ENCODE assay signal across 9 cellular contexts in genomic region chr3:10140996-10141546, GRCh38. TPM values are rescaled to one million over a fixed set of nuclear protein-coding genes. Genes with fewer than 3 reads are reported as not detected.
DNase-seq lines count a peak whose midpoint lies in the region; ATAC-seq, FAIRE-seq and TF ChIP-seq lines count a peak whose summit lies in the region.
"Had no signal": no experiment of that assay in that cellular context is flagged by ENCODE, and none has a peak within 500 bp of the region (broad histone marks: within the 10 kb centered on the region; RNA-seq: fewer than 3 reads in every experiment).

No MANE protein-coding gene starts in this region.

- H2BK120ac ChIP-seq in mesenchymal stem cell (ENCODE audit: low read depth, low read length) = no peak overlapping the region

- H3K9me3 ChIP-seq in heart left ventricle (no peaks in the 10 kb centered on the region), GM12878 (replicated peaks; ENCODE audit: control insufficient read depth, insufficient read depth, low read length) (no peaks in the 10 kb centered on the region; the same call in 1 of the 3 replicates), mesenchymal stem cell (ENCODE audit: control insufficient read depth, low read length) (no peaks in the 10 kb centered on the region), uterus (no peaks in the 10 kb centered on the region)

- H2AK5ac ChIP-seq in mesenchymal stem cell (ENCODE audit: low read length, severe bottlenecking) = peak overlapping the region; percentile 16

- DNase-seq in heart left ventricle (no peak), Right ventricle myocardium superior (no peak), GM12878 (ENCODE audit: low read depth, low spot score) (no peak), mesenchymal stem cell (no peak), uterus (no peak), iPS-NIHi7 (ENCODE audit: extremely low spot score) (no peak)

- intact Hi-C loops in heart left ventricle (cut with DNase I) = no loop called here
- intact Hi-C loops in Right ventricle myocardium superior (cut with DNase I) = no loop called here
- intact Hi-C loops in GM12878 (cut with micrococcal nuclease; ENCODE audit: unreplicated experiment) = loop anchor here (5.0 kb wide), 1 partner anchor 51 kb away; no protein-coding TSS in a partner anchor
- intact Hi-C loops in uterus (cut with DNase I; ENCODE audit: low total_unique reads) = no loop called here

- H3K4ac ChIP-seq in mesenchymal stem cell (ENCODE audit: low read depth in 1 of 2, low read length in 2 of 2) = peak overlapping the region; percentile 81

- peak overlapping the region in 1 of 2 experiments; percentile 75 for H3K18ac ChIP-seq in mesenchymal stem cell (ENCODE audit: low read depth in 1 of 2, low read length in 2 of 2)

- in situ Hi-C loops in GM12878 (cut with MboI) = no loop called here

- H3K36me3 ChIP-seq in heart left ventricle (peaks cover 0 to 16% (median 0%) of the 10 kb centered on the region in 9 donors), GM12878 (ENCODE audit: control insufficient read depth in 2 of 2, insufficient read depth in 2 of 2, low read length in 1 of 2) (peaks cover 0 to 2% of the 10 kb centered on the region in 2 experiments; a peak in 1 of 4 replicates), mesenchymal stem cell (ENCODE audit: control insufficient read depth in 1 of 2, insufficient read depth in 2 of 2, low read depth in 1 of 2, low read length in 2 of 2) (peaks cover 4 to 7% of the 10 kb centered on the region in 2 experiments), uterus (no peaks in the 10 kb centered on the region)

- no peak overlapping the region for H2BK15ac ChIP-seq in mesenchymal stem cell (ENCODE audit: low read depth, poor library complexity, severe bottlenecking)

- TF ChIP-seq EP300 in GM12878 (IDR thresholded peaks at IDR 0.05; ENCODE audit: borderline replicate concordance in 1 of 2, control insufficient read depth in 1 of 2, low read depth in 2 of 2, low read length in 2 of 2) = no peak

- H2BK5ac ChIP-seq in mesenchymal stem cell (ENCODE audit: low read depth, low read length, poor library complexity, severe bottlenecking) = no peak overlapping the region

- H3K4me2 ChIP-seq in GM12878 (ENCODE audit: control insufficient read depth, insufficient read depth) (peak overlapping the region; percentile 22; the same call in 1 of the 2 replicates), mesenchymal stem cell (ENCODE audit: low read length, poor library complexity, severe bottlenecking) (peak overlapping the region; percentile 37)

- H3K14ac ChIP-seq in mesenchymal stem cell (ENCODE audit: low read length in 2 of 2) = no peak overlapping the region

- no peak for FAIRE-seq in GM12878 (lab: Jason Lieb, UNC)

- no peak overlapping the region; the same call in 1 of the 2 replicates for H3K9ac ChIP-seq in GM12878 (ENCODE audit: control insufficient read depth, insufficient read depth, low read length)
- H3K9ac ChIP-seq in mesenchymal stem cell (ENCODE audit: low read length) = peak overlapping the region; percentile 94

- CTCF ChIA-PET in GM12878 (lab: Yijun Ruan, JAX) = interaction anchor here (0.7 to 2.0 kb wide), 4 partner anchors 51 to 209 kb away, joined by 3 to 9 read pairs (median 3); no protein-coding TSS in a partner anchor

- ATAC-seq in heart left ventricle (peak in 1 of 4 donors; percentile 2), Right ventricle myocardium superior (ENCODE audit: poor library complexity) (no peak), GM12878 (no peak), GM18502 (IDR thresholded peaks at IDR 0.05; ENCODE audit: poor library complexity, unreplicated experiment) (no peak), HG03095 (IDR thresholded peaks at IDR 0.05; ENCODE audit: unreplicated experiment) (no peak)

- TF ChIP-seq CTCF in heart left ventricle (IDR thresholded peaks at IDR 0.05) (no peak), GM12878 (IDR thresholded peaks at IDR 0.05 in 2 of 3, conservative IDR thresholded peaks at IDR 0.05 in 1 of 3; ENCODE audit: control insufficient read depth in 2 of 3, extremely low read depth in 1 of 3, insufficient read depth in 1 of 3, low read depth in 3 of 3, low read length in 3 of 3) (no peak), uterus (IDR thresholded peaks at IDR 0.05) (no peak)

- H2BK12ac ChIP-seq in mesenchymal stem cell (ENCODE audit: low read length in 2 of 2) = no peak overlapping the region

- 83 to 88% (median 83%) methylated on average over 23 of the region's 23 CpGs for WGBS in heart left ventricle, 4 donors
- 98% methylated on average over 20 of the region's 23 CpGs for WGBS in GM12878 (ENCODE audit: insufficient coverage, insufficient replicate concordance, low lambda C conversion rate, missing lambda C conversion rate)
- WGBS in mesenchymal stem cell = 98% methylated on average over 19 of the region's 23 CpGs

- TF ChIP-seq RAD21 in GM12878 (IDR thresholded peaks at IDR 0.05; ENCODE audit: insufficient read depth, low read depth, low read length) = no peak

- TF ChIP-seq POLR2A in heart left ventricle (IDR thresholded peaks at IDR 0.05) (no peak), GM12878 (IDR thresholded peaks at IDR 0.05; ENCODE audit: low read depth, low read length) (no peak), uterus (IDR thresholded peaks at IDR 0.05) (no peak)

- H3K27me3 ChIP-seq in heart left ventricle (no peaks in the 10 kb centered on the region), GM12878 (replicated peaks in 1 of 2; ENCODE audit: control insufficient read depth in 2 of 2, insufficient read depth in 2 of 2, low read length in 1 of 2) (no peaks in the 10 kb centered on the region), mesenchymal stem cell (ENCODE audit: control insufficient read depth in 1 of 2, insufficient read depth in 1 of 2, low read length in 2 of 2) (no peaks in the 10 kb centered on the region), uterus (no peaks in the 10 kb centered on the region)

- H3K4me1 ChIP-seq in heart left ventricle = peaks cover 0 to 40% (median 23%) of the 10 kb centered on the region in 12 donors
- no peaks in the 10 kb centered on the region; the same call in 1 of the 2 replicates for H3K4me1 ChIP-seq in GM12878 (ENCODE audit: control insufficient read depth, insufficient read depth, low read length)
- H3K4me1 ChIP-seq in mesenchymal stem cell (ENCODE audit: control insufficient read depth, insufficient read depth, low read depth, low read length) = peaks cover 12% of the 10 kb centered on the region
- H3K4me1 ChIP-seq in uterus = no peaks in the 10 kb centered on the region

- BruUV-seq in GM12878 (replicated peaks; lab: Mats Ljungman, UMichigan) = no TSS peak

- H3K23ac ChIP-seq in mesenchymal stem cell (ENCODE audit: low read length in 2 of 2) = no peak overlapping the region

- peak overlapping the region; percentile 100 for H4K8ac ChIP-seq in mesenchymal stem cell (ENCODE audit: low read length)

- POLR2A ChIA-PET in GM12878 (lab: Charles Lee) = interaction anchor here (0.6 to 3.7 kb wide), 8 partner anchors 18 to 294 kb away, joined by 3 to 23 read pairs (median 3); partner anchors contain the start of gene SEC13

- peak overlapping the region; percentile 81 for H2AFZ ChIP-seq in GM12878 (ENCODE audit: control insufficient read depth, low read depth, low read length)
- H2AFZ ChIP-seq in mesenchymal stem cell (ENCODE audit: low read depth, low read length) = no peak overlapping the region

- H3K79me2 ChIP-seq in GM12878 (ENCODE audit: control insufficient read depth, insufficient read depth, low read length) = peaks cover 45% of the 10 kb centered on the region

- no peaks in the 10 kb centered on the region for H3K79me1 ChIP-seq in mesenchymal stem cell (replicated peaks; ENCODE audit: low read length, poor library complexity, severe bottlenecking)

- H4K91ac ChIP-seq in mesenchymal stem cell (ENCODE audit: low read length) = peak overlapping the region; percentile 61

- H3K4me3 ChIP-seq in heart left ventricle (peak overlapping the region in 11 of 12 donors; percentile 65 to 94 (median 81)), GM12878 (no peak overlapping the region; the same call in 1 of the 2 replicates), mesenchymal stem cell (ENCODE audit: insufficient read depth in 1 of 2, low read depth in 1 of 2, low read length in 2 of 2) (peak overlapping the region in 1 of 2 experiments; percentile 93), uterus (peak overlapping the region; percentile 57 to 83)

- RAD21 ChIA-PET in GM12878 (lab: Charles Lee; ENCODE audit: unreplicated experiment) = interaction anchor here (0.8 to 1.7 kb wide), 6 partner anchors 50 to 208 kb away, joined by 3 to 13 read pairs (median 4); partner anchors contain the start of gene CRELD1

- H3K27ac ChIP-seq in heart left ventricle = peak overlapping the region in 11 of 12 donors; percentile 74 to 97 (median 90)
- H3K27ac ChIP-seq in GM12878 (ENCODE audit: control insufficient read depth, insufficient read depth) = no peak overlapping the region
- no peak overlapping the region for H3K27ac ChIP-seq in mesenchymal stem cell (ENCODE audit: low read length, poor library complexity, severe bottlenecking)
- H3K27ac ChIP-seq in uterus = peak overlapping the region; percentile 90 to 97

- H4K20me1 ChIP-seq in GM12878 (ENCODE audit: control insufficient read depth, insufficient read depth) = no peaks in the 10 kb centered on the region; the same call in 1 of the 2 replicates

- SMC1A ChIA-PET in GM12878 (lab: Charles Lee; ENCODE audit: uncharacterized antibody, unreplicated experiment) = interaction anchor here (0.7 to 1.3 kb wide), 2 partner anchors 12 to 53 kb away, joined by 3 read pairs; no protein-coding TSS in a partner anchor

RNA-seq across cellular contexts. Expression of gene VHL, which starts 0.5 kb away (rescaled TPM):
- 10 to 100 TPM in 7 of 9 donors, 1 to 10 TPM in 2; 8.8 to 23.2 (median 12.1) TPM for total RNA-seq in heart left ventricle
- polyA plus RNA-seq in heart left ventricle = 10 to 100 TPM; 10.6 to 13.9 TPM
- total RNA-seq in Right ventricle myocardium superior = 11.2 TPM
- total RNA-seq in GM12878 (2013; cell fraction: nucleolus; rRNA removed) = 114 and 118 TPM in 2 replicates
- 45.9 and 55.7 TPM in 2 replicates for total RNA-seq in GM12878 (2014; rRNA removed)
- total RNA-seq in GM12878 (2014; rRNA removed; fragmentation: Illumina TruSeq; extraction: Trizol) = 53.3 and 54.6 TPM in 2 replicates
- 48.1 and 49.6 TPM in 2 replicates for total RNA-seq in GM12878 (2021)
- 26.8 TPM for polyA plus RNA-seq in GM12878 (2011; ENCODE audit: low read depth)
- 39.9 and 49.2 TPM in 2 replicates for polyA plus RNA-seq in GM12878 (2011; rRNA removed)
- polyA plus RNA-seq in GM12878 (2011; cell fraction: cytosol; rRNA removed) = 21.6 and 26.0 TPM in 2 replicates
- 16.5 and 25.6 TPM in 2 replicates for polyA plus RNA-seq in GM12878 (2011; cell fraction: nucleus; rRNA removed)
- 37.1 and 43.4 TPM in 2 replicates for polyA plus RNA-seq in GM12878 (2012)
- 46.9 and 53.9 TPM in 2 replicates for polyA plus RNA-seq in GM12878 (2014; fragmentation: Illumina TruSeq; extraction: Trizol)
- 10 to 100 TPM; 12.0 to 12.2 TPM for polyA plus RNA-seq in GM12878 (2014; fragmentation: Nextera tagmentation; extraction: Ambion mirVana)
- 34.4 and 38.1 TPM in 2 replicates for polyA plus RNA-seq in GM12878 (2014; rRNA removed)
- 10 to 100 TPM; 19.9 to 23.9 TPM for polyA plus RNA-seq in GM12878 (2016; fragmentation: Nextera tagmentation; extraction: Ambion mirVana)
- 38.2 and 41.1 TPM in 2 replicates for polyA minus RNA-seq in GM12878 (2011; rRNA and poly(A)+ RNA removed)
- polyA minus RNA-seq in GM12878 (2011; cell fraction: cytosol; rRNA and poly(A)+ RNA removed) = 13.6 and 17.6 TPM in 2 replicates
- polyA minus RNA-seq in GM12878 (2011; cell fraction: nucleus; rRNA and poly(A)+ RNA removed) = 6.4 and 13.1 TPM in 2 replicates
- polyA plus RNA-seq in mesenchymal stem cell (2013, experiment 1 of 2) = 24.4 TPM
- polyA plus RNA-seq in mesenchymal stem cell (2013, experiment 2 of 2) = 25.7 TPM
- 10 to 100 TPM; 14.6 to 73.7 (median 33.3) TPM for total RNA-seq in uterus

RNA-seq across cellular contexts. Expression of gene IRAK2, which starts 23.6 kb away (rescaled TPM):
- total RNA-seq in heart left ventricle (1 to 10 TPM in 7 of 9 donors, under 1 TPM in 2; 0.70 to 6.3 (median 1.5) TPM), Right ventricle myocardium superior (1.7 TPM), GM12878 (2014; rRNA removed) (5.6 and 6.9 TPM in 2 replicates), GM12878 (2014; rRNA removed; fragmentation: Illumina TruSeq; extraction: Trizol) (4.0 and 4.2 TPM in 2 replicates), GM12878 (2021) (4.7 and 4.9 TPM in 2 replicates), uterus (1 to 10 TPM in 3 of 4 donors, under 1 TPM in 1; 0.29 to 8.7 (median 3.7) TPM)
- polyA plus RNA-seq in heart left ventricle (1 to 10 TPM in 1 of 2 donors, under 1 TPM in 1; 0.46 to 1.4 TPM), GM12878 (2011; rRNA removed) (2.6 and 3.4 TPM in 2 replicates), GM12878 (2014; fragmentation: Illumina TruSeq; extraction: Trizol) (3.9 and 4.8 TPM in 2 replicates), GM12878 (2014; fragmentation: Nextera tagmentation; extraction: Ambion mirVana) (under 1 TPM; 0.48 to 0.88 TPM), GM12878 (2014; rRNA removed) (5.0 and 5.7 TPM in 2 replicates), GM12878 (2016; fragmentation: Nextera tagmentation; extraction: Ambion mirVana) (1 to 10 TPM; 3.9 to 4.8 TPM)
- 15.3 and 17.6 TPM in 2 replicates for total RNA-seq in GM12878 (2013; cell fraction: nucleolus; rRNA removed)
- 1.9 TPM for polyA plus RNA-seq in GM12878 (2011; ENCODE audit: low read depth)
- polyA plus RNA-seq in GM12878 (2011; cell fraction: cytosol; rRNA removed) = 3.4 and 4.3 TPM in 2 replicates
- 1.6 and 1.9 TPM in 2 replicates for polyA plus RNA-seq in GM12878 (2011; cell fraction: nucleus; rRNA removed)
- 2.5 and 4.5 TPM in 2 replicates for polyA plus RNA-seq in GM12878 (2012)
- 2.4 and 4.4 TPM in 2 replicates for polyA minus RNA-seq in GM12878 (2011; rRNA and poly(A)+ RNA removed)
- polyA minus RNA-seq in GM12878 (2011; cell fraction: cytosol; rRNA and poly(A)+ RNA removed) = 1.1 and 1.6 TPM in 2 replicates
- 0.85 and 1.3 TPM in 2 replicates for polyA minus RNA-seq in GM12878 (2011; cell fraction: nucleus; rRNA and poly(A)+ RNA removed)
- 2.6 TPM for polyA plus RNA-seq in mesenchymal stem cell (2013, experiment 1 of 2)
- 2.4 TPM for polyA plus RNA-seq in mesenchymal stem cell (2013, experiment 2 of 2)

RNA-seq across cellular contexts. Expression of gene BRK1, which starts 25.6 kb away (rescaled TPM):
- total RNA-seq in heart left ventricle (100 to 1,000 TPM in 3 of 9 donors, 10 to 100 TPM in 6; 69.8 to 109 (median 89.8) TPM), Right ventricle myocardium superior (92.6 TPM), GM12878 (2014; rRNA removed) (97.8 and 113 TPM in 2 replicates), GM12878 (2014; rRNA removed; fragmentation: Illumina TruSeq; extraction: Trizol) (113 TPM in 2 replicates), GM12878 (2021) (98.6 and 100 TPM in 2 replicates), uterus (100 to 1,000 TPM in 3 of 4 donors, 10 to 100 TPM in 1; 89.1 to 145 (median 117) TPM)
- polyA plus RNA-seq in heart left ventricle (100 to 1,000 TPM in 1 of 2 donors, 10 to 100 TPM in 1; 85.5 to 159 TPM), GM12878 (2011; rRNA removed) (233 and 236 TPM in 2 replicates), GM12878 (2014; fragmentation: Illumina TruSeq; extraction: Trizol) (190 and 202 TPM in 2 replicates), GM12878 (2014; fragmentation: Nextera tagmentation; extraction: Ambion mirVana) (100 to 1,000 TPM; 309 to 457 TPM), GM12878 (2014; rRNA removed) (144 and 178 TPM in 2 replicates), GM12878 (2016; fragmentation: Nextera tagmentation; extraction: Ambion mirVana) (100 to 1,000 TPM; 217 TPM)
- total RNA-seq in GM12878 (2013; cell fraction: nucleolus; rRNA removed) = 21.2 and 26.5 TPM in 2 replicates
- polyA plus RNA-seq in GM12878 (2011; ENCODE audit: low read depth) = 164 TPM
- 150 and 160 TPM in 2 replicates for polyA plus RNA-seq in GM12878 (2011; cell fraction: cytosol; rRNA removed)
- polyA plus RNA-seq in GM12878 (2011; cell fraction: nucleus; rRNA removed) = 58.7 and 70.9 TPM in 2 replicates
- polyA plus RNA-seq in GM12878 (2012) = 151 and 158 TPM in 2 replicates
- polyA minus RNA-seq in GM12878 (2011; rRNA and poly(A)+ RNA removed) = 76.1 and 85.5 TPM in 2 replicates
- 20.4 and 24.6 TPM in 2 replicates for polyA minus RNA-seq in GM12878 (2011; cell fraction: cytosol; rRNA and poly(A)+ RNA removed)
- 13.3 and 21.5 TPM in 2 replicates for polyA minus RNA-seq in GM12878 (2011; cell fraction: nucleus; rRNA and poly(A)+ RNA removed)
- 177 TPM for polyA plus RNA-seq in mesenchymal stem cell (2013, experiment 1 of 2)
- polyA plus RNA-seq in mesenchymal stem cell (2013, experiment 2 of 2) = 183 TPM

RNA-seq across cellular contexts. Expression of gene FANCD2OS, which starts 33.0 kb away (rescaled TPM):
- not detected for total RNA-seq in heart left ventricle
- polyA plus RNA-seq in heart left ventricle = not detected
- not detected for total RNA-seq in Right ventricle myocardium superior
- total RNA-seq in GM12878 (2013; cell fraction: nucleolus; rRNA removed) = not detected in 2 replicates
- total RNA-seq in GM12878 (2014; rRNA removed) = not detected in 2 replicates
- total RNA-seq in GM12878 (2014; rRNA removed; fragmentation: Illumina TruSeq; extraction: Trizol) = not detected in 2 replicates
- not detected in 2 replicates for total RNA-seq in GM12878 (2021)
- not detected for polyA plus RNA-seq in GM12878 (2011; ENCODE audit: low read depth)
- polyA plus RNA-seq in GM12878 (2011; rRNA removed) = not detected in 2 replicates
- not detected in 2 replicates for polyA plus RNA-seq in GM12878 (2011; cell fraction: cytosol; rRNA removed)
- not detected in 2 replicates for polyA plus RNA-seq in GM12878 (2011; cell fraction: nucleus; rRNA removed)
- polyA plus RNA-seq in GM12878 (2012) = not detected in 2 replicates
- polyA plus RNA-seq in GM12878 (2014; fragmentation: Illumina TruSeq; extraction: Trizol) = not detected in 2 replicates
- polyA plus RNA-seq in GM12878 (2014; fragmentation: Nextera tagmentation; extraction: Ambion mirVana) = not detected
- not detected in 2 replicates for polyA plus RNA-seq in GM12878 (2014; rRNA removed)
- under 1 TPM; 0.38 to 0.42 TPM for polyA plus RNA-seq in GM12878 (2016; fragmentation: Nextera tagmentation; extraction: Ambion mirVana)
- not detected in 2 replicates for polyA minus RNA-seq in GM12878 (2011; rRNA and poly(A)+ RNA removed)
- not detected in 2 replicates for polyA minus RNA-seq in GM12878 (2011; cell fraction: cytosol; rRNA and poly(A)+ RNA removed)
- not detected in 2 replicates for polyA minus RNA-seq in GM12878 (2011; cell fraction: nucleus; rRNA and poly(A)+ RNA removed)
- polyA plus RNA-seq in mesenchymal stem cell (2013, experiment 1 of 2) = not detected
- not detected for polyA plus RNA-seq in mesenchymal stem cell (2013, experiment 2 of 2)
- total RNA-seq in uterus = not detected
- total RNA-seq: LHCN-M2 had no signal

Comparison
In these comparisons a context has a peak if more than half of its experiments do, and no peak if none do; other contexts are left out.
1. H3K27ac ChIP-seq: peak in heart left ventricle (11 of 12) and uterus (2 of 2); none in GM12878 (single experiment) and mesenchymal stem cell (single experiment).